27 cellular contexts compared by ENCODE assay signal in the genomic region with DNA sequence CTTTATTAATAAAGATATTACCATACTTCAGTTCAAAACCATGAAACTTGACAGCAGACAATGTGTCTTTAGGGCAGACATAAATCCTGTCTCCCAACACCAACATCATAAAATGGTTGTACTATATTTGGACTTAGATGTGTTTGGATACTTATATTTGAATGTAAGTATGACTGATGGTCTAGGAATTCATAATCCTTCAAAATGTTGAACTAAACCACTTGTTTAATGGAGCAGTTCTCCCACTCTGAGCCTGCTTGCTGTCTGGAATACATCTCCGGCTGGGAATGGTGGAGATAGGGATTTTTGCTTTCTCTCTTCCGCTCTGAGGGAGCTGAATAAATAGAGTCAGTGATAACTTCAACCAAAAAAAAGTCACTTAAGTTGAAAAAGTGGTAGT. TPM values are rescaled to one million over a fixed set of nuclear protein-coding genes. Genes with fewer than 3 reads are reported as not detected.
A peak's percentile ranks its signal among the peaks of the same experiment; 100 is the strongest.
DNase-seq lines count a peak whose midpoint lies in the region; ATAC-seq and TF ChIP-seq lines count a peak whose summit lies in the region.
"Had no signal": no experiment of that assay in that cellular context is flagged by ENCODE, and none has a peak within 500 bp of the region (broad histone marks: within the 10 kb centered on the region; RNA-seq: fewer than 3 reads in every experiment).

No MANE protein-coding gene starts in this region.

- no peak for TF ChIP-seq CTCF in cardiac fibroblast (IDR thresholded peaks at IDR 0.05; ENCODE audit: low read depth, low read length)

- H3K27me3 Mint-ChIP-seq in activated naive CD8-positive, alpha-beta T cell treated with anti-CD3 and anti-CD28 coated beads for 36 hours: no peaks in the 10 kb centered on the region
- H3K27me3 Mint-ChIP-seq: activated naive CD8-positive, alpha-beta T cell treated with anti-CD3 and anti-CD28 coated beads, Interleukin-2, amount 50 U/mL, for 24 hours; B cell; stimulated activated naive CD8-positive, alpha-beta T cell treated with anti-CD3 and anti-CD28 coated beads, Interleukin-15, Interleukin-2, amounts not matched to agents 100 ng/mL and 50 ng/mL, for 24 hours had no signal

- ATAC-seq in GM21360 (IDR thresholded peaks at IDR 0.05; ENCODE audit: unreplicated experiment): no peak
- ATAC-seq in activated CD4-positive, CD25-positive, alpha-beta regulatory T cell treated with anti-CD3 and anti-CD28 coated beads, Interleukin-2, amount 50 U/mL, for 24 hours: no peak
- ATAC-seq: activated naive CD8-positive, alpha-beta T cell treated with anti-CD3 and anti-CD28 coated beads, Interleukin-2, amount 50 U/mL, for 24 hours; K562; psoas muscle had no signal

- DNase-seq in A172 (ENCODE audit: low spot score) (peak; percentile 21), NCI-H226 (peak; percentile 42), cardiac fibroblast (ENCODE audit: low read depth in 2 of 2) (peak; percentile 50 to 57), glomerular visceral epithelial cell (ENCODE audit: extremely low spot score) (peak; percentile 63), cerebellar nuclear complex (lab: John Stamatoyannopoulos, UW) (no peak)
- DNase-seq in activated naive CD8-positive, alpha-beta T cell treated with anti-CD3 and anti-CD28 coated beads for 36 hours: no peak
- DNase-seq: activated CD4-positive, alpha-beta T cell treated with anti-CD3 and anti-CD28 coated beads, Interleukin-2, amount 50 U/mL, for 4 hours; activated CD8-positive, alpha-beta memory T cell treated with anti-CD3 and anti-CD28 coated beads, Interleukin-2, amount 50 U/mL, for 48 hours; activated naive CD8-positive, alpha-beta T cell treated with anti-CD3 and anti-CD28 coated beads, Interleukin-2, amount 50 U/mL, for 24 hours; DND-41; dorsolateral prefrontal cortex; NCI-H1436; NCI-H2107; NK-92 treated with Interleukin-12 subunit alpha and Interleukin-12 subunit beta, amount 100 ng/mL, for 24 hours; Peyer's patch; psoas muscle; spleen; stimulated activated CD4-positive, alpha-beta T cell treated with anti-CD3 and anti-CD28 coated beads, Interleukin-4, amount 100 ng/mL, for 24 hours; transverse colon had no signal

- H3K27ac Mint-ChIP-seq in activated naive CD8-positive, alpha-beta T cell treated with anti-CD3 and anti-CD28 coated beads for 36 hours: no peak overlapping the region
- H3K27ac Mint-ChIP-seq: activated naive CD8-positive, alpha-beta T cell treated with anti-CD3 and anti-CD28 coated beads, Interleukin-2, amount 50 U/mL, for 24 hours; B cell; stimulated activated naive CD8-positive, alpha-beta T cell treated with anti-CD3 and anti-CD28 coated beads, Interleukin-15, Interleukin-2, amounts not matched to agents 100 ng/mL and 50 ng/mL, for 24 hours had no signal

- no peaks in the 10 kb centered on the region for H3K9me3 Mint-ChIP-seq in activated naive CD8-positive, alpha-beta T cell treated with anti-CD3 and anti-CD28 coated beads for 36 hours
- H3K9me3 Mint-ChIP-seq: activated naive CD8-positive, alpha-beta T cell treated with anti-CD3 and anti-CD28 coated beads, Interleukin-2, amount 50 U/mL, for 24 hours; stimulated activated naive CD8-positive, alpha-beta T cell treated with anti-CD3 and anti-CD28 coated beads, Interleukin-15, Interleukin-2, amounts not matched to agents 100 ng/mL and 50 ng/mL, for 24 hours had no signal

- no peaks in the 10 kb centered on the region for H3K36me3 Mint-ChIP-seq in activated naive CD8-positive, alpha-beta T cell treated with anti-CD3 and anti-CD28 coated beads for 36 hours

- H3K4me3 ChIP-seq in cardiac fibroblast (replicated peaks in 1 of 2; ENCODE audit: low read depth in 2 of 2, low read length in 2 of 2): no peak overlapping the region
- H3K4me3 ChIP-seq: dorsolateral prefrontal cortex, HAP-1, K562, Peyer's patch, psoas muscle, SK-N-MC, spleen, transverse colon had no signal

- no peaks in the 10 kb centered on the region for H3K4me1 Mint-ChIP-seq in activated naive CD8-positive, alpha-beta T cell treated with anti-CD3 and anti-CD28 coated beads for 36 hours
- H3K4me1 Mint-ChIP-seq: B cell had no signal

- H3K4me3 Mint-ChIP-seq in activated naive CD8-positive, alpha-beta T cell treated with anti-CD3 and anti-CD28 coated beads for 36 hours: no peak overlapping the region
- H3K4me3 Mint-ChIP-seq: activated naive CD8-positive, alpha-beta T cell treated with anti-CD3 and anti-CD28 coated beads, Interleukin-2, amount 50 U/mL, for 24 hours; B cell; neural crest cell; stimulated activated naive CD8-positive, alpha-beta T cell treated with anti-CD3 and anti-CD28 coated beads, Interleukin-15, Interleukin-2, amounts not matched to agents 100 ng/mL and 50 ng/mL, for 24 hours had no signal

RNA-seq across cellular contexts. Expression of gene FBN1, which starts 10.6 kb away (rescaled TPM):
- total RNA-seq in A172 (2014; rRNA removed; shearing (Covaris generic)): 142 and 156 TPM in 2 replicates
- total RNA-seq in activated naive CD8-positive, alpha-beta T cell treated with anti-CD3 and anti-CD28 coated beads for 36 hours: under 1 TPM; 0.22 to 0.29 TPM

Comparison
In these comparisons a context has a peak if more than half of its experiments do, and no peak if none do; other contexts are left out.
1. DNase-seq: peak in A172 (single experiment), NCI-H226 (single experiment), cardiac fibroblast (2 of 2) and glomerular visceral epithelial cell (single experiment); none in activated naive CD8-positive, alpha-beta T cell treated with anti-CD3 and anti-CD28 coated beads for 36 hours (single experiment) and cerebellar nuclear complex (0 of 2).
2. RNA of gene FBN1, which starts 10.6 kb away (total RNA-seq): 142 to 156 TPM in A172; 0.22 to 0.29 TPM in activated naive CD8-positive, alpha-beta T cell treated with anti-CD3 and anti-CD28 coated beads for 36 hours; every median in the first group is over 100 times any median in the second.